23 cellular contexts compared by ENCODE assay signal in genomic region chr4:99144070-99144469, GRCh38. TPM values are rescaled to one million over a fixed set of nuclear protein-coding genes. Genes with fewer than 3 reads are reported as not detected.
DNase-seq lines count a peak whose midpoint lies in the region; ATAC-seq and TF ChIP-seq lines count a peak whose summit lies in the region.
"Had no signal": no experiment of that assay in that cellular context is flagged by ENCODE, and none has a peak within 500 bp of the region (broad histone marks: within the 10 kb centered on the region; RNA-seq: fewer than 3 reads in every experiment).

Gene ADH4, minus strand, starts transcription at chr4:99144297. Its CDS starts 75 bp downstream, at chr4:99144222.

- H3K36me3 ChIP-seq in gastroesophageal sphincter, result no peaks in the 10 kb centered on the region
- H3K36me3 ChIP-seq: heart left ventricle had no signal

- no peaks in the 10 kb centered on the region for H3K27me3 Mint-ChIP-seq in stimulated activated naive B cell treated with anti-CD40 and anti-IgM and Interleukin-4, amounts not matched to agents 10 μg/mL and 1 μg/mL and 100 μg/mL, for 72 hours

- TF ChIP-seq EP300 in gastroesophageal sphincter (IDR thresholded peaks at IDR 0.05), result no peak

- H3K4me3 Mint-ChIP-seq in stimulated activated naive B cell treated with anti-CD40 and anti-IgM and Interleukin-4, amounts not matched to agents 10 μg/mL and 1 μg/mL and 100 μg/mL, for 72 hours, result no peak within 1 kb of the TSS

- no peaks in the 10 kb centered on the region for H3K9me3 ChIP-seq in gastroesophageal sphincter
- H3K9me3 ChIP-seq: heart left ventricle had no signal

- H3K36me3 Mint-ChIP-seq in stimulated activated naive B cell treated with anti-CD40 and anti-IgM and Interleukin-4, amounts not matched to agents 10 μg/mL and 1 μg/mL and 100 μg/mL, for 72 hours, result no peaks in the 10 kb centered on the region

- H3K27ac Mint-ChIP-seq in stimulated activated naive B cell treated with anti-CD40 and anti-IgM and Interleukin-4, amounts not matched to agents 10 μg/mL and 1 μg/mL and 100 μg/mL, for 72 hours, result no peak within 1 kb of the TSS

- no peaks in the 10 kb centered on the region for H3K4me1 Mint-ChIP-seq in stimulated activated naive B cell treated with anti-CD40 and anti-IgM and Interleukin-4, amounts not matched to agents 10 μg/mL and 1 μg/mL and 100 μg/mL, for 72 hours

- no peak for TF ChIP-seq POLR2A in gastroesophageal sphincter (IDR thresholded peaks at IDR 0.05)

- H3K27me3 ChIP-seq in gastroesophageal sphincter, result no peaks in the 10 kb centered on the region
- H3K27me3 ChIP-seq: heart left ventricle had no signal

- TF ChIP-seq CTCF in gastroesophageal sphincter (IDR thresholded peaks at IDR 0.05) (no peak), omental fat pad (IDR thresholded peaks at IDR 0.05) (no peak)

- H3K27ac ChIP-seq in gastroesophageal sphincter, result peak within 1 kb of the TSS in 1 of 4 donors; percentile 29
- H3K27ac ChIP-seq: coronary artery had no signal

- no peak within 1 kb of the TSS for H3K4me3 ChIP-seq in gastroesophageal sphincter
- H3K4me3 ChIP-seq: coronary artery, heart left ventricle had no signal

- WGBS in gastroesophageal sphincter (ENCODE audit: low coverage in 1 of 2), 2 donors, result 19 to 50% methylated on average over 2 of the region's 2 CpGs

- DNase-seq in GM03348 (ENCODE audit: low spot score) (peak; percentile 15), astrocyte of the hippocampus (ENCODE audit: low read depth, low spot score) (peak; percentile 38), omental fat pad (ENCODE audit: low spot score) (no peak), GM19240 (ENCODE audit: insufficient read length, low spot score) (no peak)
- DNase-seq in stimulated activated naive B cell treated with anti-CD40 and anti-IgM and Interleukin-4, amounts not matched to agents 10 μg/mL and 1 μg/mL and 100 μg/mL, for 72 hours, result no peak
- DNase-seq: activated CD4-positive, CD25-positive, alpha-beta regulatory T cell; anterior cingulate cortex; heart left ventricle; kidney; midbrain; MM.1S; NCI-H2029; right cardiac atrium; SHP77; stimulated activated CD4-positive, alpha-beta T cell treated with anti-CD3 and anti-CD28 coated beads, Interleukin-2, amount 100 ng/mL, for 48 hours had no signal

- ATAC-seq in gastroesophageal sphincter (peak; percentile 67), omental fat pad (ENCODE audit: low FRiP score) (peak; percentile 68), HG03432 (IDR thresholded peaks at IDR 0.05; ENCODE audit: unreplicated experiment) (no peak), GM19023 (IDR thresholded peaks at IDR 0.05; ENCODE audit: unreplicated experiment) (no peak)
- ATAC-seq in stimulated activated naive B cell treated with anti-CD40 and anti-IgM and Interleukin-4, amounts not matched to agents 10 μg/mL and 1 μg/mL and 100 μg/mL, for 72 hours (replicated peaks), result no peak
- ATAC-seq: heart left ventricle, right cardiac atrium had no signal

- peaks cover 0 to 5% (median 0%) of the 10 kb centered on the region in 3 donors for H3K4me1 ChIP-seq in gastroesophageal sphincter

- H3K9me3 Mint-ChIP-seq in stimulated activated naive B cell treated with anti-CD40 and anti-IgM and Interleukin-4, amounts not matched to agents 10 μg/mL and 1 μg/mL and 100 μg/mL, for 72 hours, result no peaks in the 10 kb centered on the region

RNA-seq across cellular contexts. Expression of gene ADH4, which starts in this region (rescaled TPM):
- total RNA-seq in gastroesophageal sphincter (10 to 100 TPM in 1 of 4 donors, 1 to 10 TPM in 3; 1.1 to 10.9 (median 4.1) TPM), omental fat pad (1 to 10 TPM; 1.2 to 5.6 (median 3.6) TPM)
- total RNA-seq: activated CD8-positive, alpha-beta memory T cell treated with anti-CD3 and anti-CD28 coated beads for 36 hours; epithelial cell of proximal tubule; heart left ventricle; NCI-H460; T-helper 2 cell treated with Interferon-gamma antibody and Interleukin-4, amounts not matched to agents 100 ng/mL and 5 ng/mL, for 36 hours had no signal

Comparison
In these comparisons a context has a peak if more than half of its experiments do, and no peak if none do; other contexts are left out.
1. DNase-seq: peak in GM03348 (single experiment) and astrocyte of the hippocampus (single experiment); none in omental fat pad (single experiment), stimulated activated naive B cell treated with anti-CD40 and anti-IgM and Interleukin-4, amounts not matched to agents 10 μg/mL and 1 μg/mL and 100 μg/mL, for 72 hours (single experiment) and GM19240 (single experiment).
2. ATAC-seq: peak in gastroesophageal sphincter (single experiment) and omental fat pad (single experiment); none in stimulated activated naive B cell treated with anti-CD40 and anti-IgM and Interleukin-4, amounts not matched to agents 10 μg/mL and 1 μg/mL and 100 μg/mL, for 72 hours (0 of 2), HG03432 (single experiment) and GM19023 (single experiment).